ENCODE assay signal across 11 cellular contexts in genomic region chr3:177185035-177185574, GRCh38. TPM values are rescaled to one million over a fixed set of nuclear protein-coding genes. Genes with fewer than 3 reads are reported as not detected.
DNase-seq lines count a peak whose midpoint lies in the region; ATAC-seq, FAIRE-seq and TF ChIP-seq lines count a peak whose summit lies in the region.
"Had no signal": no experiment of that assay in that cellular context is flagged by ENCODE, and none has a peak within 500 bp of the region (broad histone marks: within the 10 kb centered on the region; RNA-seq: fewer than 3 reads in every experiment).

No MANE protein-coding gene starts in this region.

- H3K9me3 ChIP-seq in mammary epithelial cell (replicated peaks; ENCODE audit: insufficient read depth, low read length) (no peaks in the 10 kb centered on the region), tibial artery (no peaks in the 10 kb centered on the region), transverse colon (no peaks in the 10 kb centered on the region), small intestine (ENCODE audit: control insufficient read depth, low read depth) (no peaks in the 10 kb centered on the region)

- FAIRE-seq in small intestine (lab: Jason Lieb, UNC) = no peak

- H3K27ac ChIP-seq in mammary epithelial cell (ENCODE audit: insufficient read depth, low read depth, low read length) (no peak overlapping the region), RWPE1 (peak overlapping the region; percentile 23; the same call in 1 of the 2 replicates), tibial artery (peak overlapping the region; percentile 5), transverse colon (no peak overlapping the region), small intestine (ENCODE audit: low read depth in 1 of 2, low read length in 1 of 2) (no peak overlapping the region)
- H3K27ac ChIP-seq: SK-N-MC had no signal

- DNase-seq in MCF 10A (ENCODE audit: unreplicated experiment) (no peak), mammary epithelial cell (no peak), RWPE1 (ENCODE audit: low spot score) (no peak), tibial artery (no peak), transverse colon (no peak), small intestine (no peak)
- no peak for DNase-seq in stimulated activated CD4-positive, alpha-beta T cell treated with anti-CD3 and anti-CD28 coated beads, Interleukin-2, amount 100 ng/mL, for 48 hours
- DNase-seq: foreskin fibroblast, NCI-H1694 had no signal

- H3K27ac Mint-ChIP-seq in MCF 10A (ENCODE audit: low read depth, unreplicated experiment) = peak overlapping the region; percentile 0

- H3K27me3 ChIP-seq in mammary epithelial cell (ENCODE audit: insufficient read depth, low read length) (no peaks in the 10 kb centered on the region), tibial artery (no peaks in the 10 kb centered on the region), transverse colon (no peaks in the 10 kb centered on the region), small intestine (ENCODE audit: control insufficient read depth in 2 of 2, insufficient read depth in 2 of 2, low read length in 2 of 2) (no peaks in the 10 kb centered on the region)

- TF ChIP-seq EP300 in transverse colon (IDR thresholded peaks at IDR 0.05; ENCODE audit: low read depth) = no peak

- H4K20me1 ChIP-seq in mammary epithelial cell (ENCODE audit: insufficient read depth, low read length) = peaks cover 2% of the 10 kb centered on the region

- H3K4me1 ChIP-seq in mammary epithelial cell (ENCODE audit: insufficient read depth, low read length) (peaks cover 3% of the 10 kb centered on the region), tibial artery (peaks cover 0 to 57% (median 28%) of the 10 kb centered on the region in 4 donors), transverse colon (peaks cover 15 to 62% (median 32%) of the 10 kb centered on the region in 4 donors), small intestine (ENCODE audit: control insufficient read depth in 2 of 2, insufficient read depth in 1 of 2, low read depth in 1 of 2, low read length in 1 of 2) (peaks cover 0 to 9% of the 10 kb centered on the region in 2 donors)

- in situ Hi-C loops in mammary epithelial cell (cut with MboI; ENCODE audit: low sequenced_read_pairs in 2 of 2) = loop anchor here (25.0 kb wide), 3 partner anchors 177 to 402 kb away; no protein-coding TSS in a partner anchor
- in situ Hi-C loops in transverse colon (cut with MboI; ENCODE audit: low pct_ligation_motif_present in 1 of 4, low pct_unique_long_range_greater_than_20kb in 1 of 4, low sequenced_read_pairs in 3 of 4) = loop anchor here in 2 of 4 donors (5.0 to 25.0 kb wide), 4 partner anchors 120 to 177 kb away; no protein-coding TSS in a partner anchor

- H3K9ac ChIP-seq in mammary epithelial cell (ENCODE audit: insufficient read depth, low read length) = no peak overlapping the region

- H3K27me3 Mint-ChIP-seq in MCF 10A (ENCODE audit: insufficient read depth, unreplicated experiment) = no peaks in the 10 kb centered on the region

- H3K4me3 ChIP-seq in mammary epithelial cell (replicated peaks in 1 of 3; ENCODE audit: insufficient read depth in 1 of 3, low read depth in 2 of 3, low read length in 3 of 3) (no peak overlapping the region), tibial artery (no peak overlapping the region), transverse colon (no peak overlapping the region), small intestine (ENCODE audit: low read depth in 1 of 2, low read length in 2 of 2) (no peak overlapping the region)
- H3K4me3 ChIP-seq: SK-N-MC had no signal

- peaks cover 4% of the 10 kb centered on the region for H3K36me3 Mint-ChIP-seq in MCF 10A (ENCODE audit: insufficient read depth, unreplicated experiment)

- H3K4me2 ChIP-seq in mammary epithelial cell (ENCODE audit: insufficient read depth, low read depth, low read length) = no peak overlapping the region

- WGBS in mammary epithelial cell (ENCODE audit: low coverage, missing lambda C conversion rate) = 96% methylated on average over 7 of the region's 7 CpGs
- WGBS in transverse colon (ENCODE audit: low coverage in 1 of 2), 2 donors = 76 to 90% methylated on average over 3 to 7 of the region's 7 CpGs
- 78 to 91% (median 85%) methylated on average over 7 of the region's 7 CpGs for WGBS in small intestine, 3 donors

- no peak overlapping the region for H2AFZ ChIP-seq in mammary epithelial cell (ENCODE audit: low read depth, low read length)

- H3K4me3 Mint-ChIP-seq in MCF 10A (ENCODE audit: unreplicated experiment) = no peak overlapping the region

- CTCF ChIA-PET in MCF 10A (lab: Yijun Ruan, JAX) = interaction anchor here (0.5 to 1.3 kb wide), 5 partner anchors 30 to 183 kb away, joined by 3 to 6 read pairs (median 4); no protein-coding TSS in a partner anchor
- CTCF ChIA-PET in mammary epithelial cell (lab: Charles Lee; ENCODE audit: low non-redundant PET) = no interaction called here
- CTCF ChIA-PET in RWPE1 (lab: Yijun Ruan, JAX) = no interaction called here

- H3K36me3 ChIP-seq in mammary epithelial cell (ENCODE audit: insufficient read depth, low read length) (no peaks in the 10 kb centered on the region), tibial artery (no peaks in the 10 kb centered on the region), transverse colon (no peaks in the 10 kb centered on the region), small intestine (ENCODE audit: control insufficient read depth in 2 of 2, insufficient read depth in 2 of 2, low read length in 2 of 2) (no peaks in the 10 kb centered on the region)

- H3K9me3 Mint-ChIP-seq in MCF 10A (ENCODE audit: unreplicated experiment) = no peaks in the 10 kb centered on the region

- no peak for TF ChIP-seq CTCF in MCF 10A (IDR thresholded peaks at IDR 0.05; ENCODE audit: unreplicated experiment)
- TF ChIP-seq CTCF in mammary epithelial cell (conservative IDR thresholded peaks at IDR 0.05 in 1 of 2, IDR thresholded peaks at IDR 0.05 in 1 of 2; ENCODE audit: extremely low read depth in 1 of 2, insufficient read depth in 1 of 2, low read depth in 1 of 2, low read length in 2 of 2) = no peak
- TF ChIP-seq CTCF in RWPE1 (conservative IDR thresholded peaks at IDR 0.05; ENCODE audit: low read depth) = no peak
- TF ChIP-seq CTCF in tibial artery (IDR thresholded peaks at IDR 0.05) = no peak
- TF ChIP-seq CTCF in transverse colon (IDR thresholded peaks at IDR 0.05) = no peak

- BruUV-seq in MCF 10A (replicated peaks; lab: Mats Ljungman, UMichigan) (no TSS peak), mammary epithelial cell (replicated peaks; lab: Mats Ljungman, UMichigan) (no TSS peak)

- dilution Hi-C loops in mammary epithelial cell (cut with HindIII; ENCODE audit: low sequenced_read_pairs) = no loop called here

- no peak for TF ChIP-seq POLR2A in transverse colon (IDR thresholded peaks at IDR 0.05)

- H3K79me2 ChIP-seq in mammary epithelial cell (ENCODE audit: insufficient read depth, low read length) = peaks cover 100% of the 10 kb centered on the region

- intact Hi-C loops in MCF 10A (cut with micrococcal nuclease) = no loop called here
- intact Hi-C loops in mammary epithelial cell (cut with micrococcal nuclease) = no loop called here
- intact Hi-C loops in tibial artery (cut with DNase I; ENCODE audit: low total_unique reads) = no loop called here
- intact Hi-C loops in transverse colon (cut with DNase I; ENCODE audit: low total_unique reads) = no loop called here

- H3K4me1 Mint-ChIP-seq in MCF 10A (ENCODE audit: insufficient read depth, unreplicated experiment) = peaks cover 22% of the 10 kb centered on the region

- peak; percentile 24 for ATAC-seq in HG02884 (IDR thresholded peaks at IDR 0.05; ENCODE audit: unreplicated experiment)

- POLR2A ChIA-PET in MCF 10A (lab: Yijun Ruan, JAX) = interaction anchor here (0.6 to 1.0 kb wide), 5 partner anchors 8 to 632 kb away, joined by 3 read pairs; no protein-coding TSS in a partner anchor
- POLR2A ChIA-PET in RWPE1 (lab: Yijun Ruan, JAX; ENCODE audit: low non-redundant PET) = no interaction called here

RNA-seq across cellular contexts. Expression of gene TBL1XR1, which starts 12.2 kb away (rescaled TPM):
- 171 and 178 TPM in 2 replicates for total RNA-seq in MCF 10A (2022)
- 100 to 1,000 TPM; 157 to 187 TPM for total RNA-seq in mammary epithelial cell
- polyA plus RNA-seq in mammary epithelial cell = 54.2 TPM
- 371 TPM for polyA minus RNA-seq in mammary epithelial cell
- 100 to 1,000 TPM in 1 of 4 donors, 10 to 100 TPM in 3; 39.4 to 131 (median 68.1) TPM for total RNA-seq in transverse colon
- polyA plus RNA-seq in small intestine = 10 to 100 TPM; 13.8 to 34.4 (median 21.0) TPM

Comparison
In these comparisons a context has a peak if more than half of its experiments do, and no peak if none do; other contexts are left out.
1. H3K27ac ChIP-seq: peak in RWPE1 (single experiment) and tibial artery (2 of 2); none in mammary epithelial cell (single experiment), transverse colon (0 of 4) and small intestine (0 of 2).